Comparison of ENCODE assay signal across 13 cellular contexts in genomic region chr2:172430027-172430426, GRCh38. TPM values are rescaled to one million over a fixed set of nuclear protein-coding genes. Genes with fewer than 3 reads are reported as not detected.
DNase-seq lines count a peak whose midpoint lies in the region; ATAC-seq and TF ChIP-seq lines count a peak whose summit lies in the region.
"Had no signal": no experiment of that assay in that cellular context is flagged by ENCODE, and none has a peak within 500 bp of the region (broad histone marks: within the 10 kb centered on the region; RNA-seq: fewer than 3 reads in every experiment).

No MANE protein-coding gene starts in this region.

- H3K36me3 ChIP-seq in iPS-15b (ENCODE audit: control insufficient read depth, insufficient read depth, low read length) (no peaks in the 10 kb centered on the region), smooth muscle cell (ENCODE audit: low read depth) (no peaks in the 10 kb centered on the region)

- H3K9me3 ChIP-seq in iPS-15b (ENCODE audit: control insufficient read depth, insufficient read depth, low read length) (no peaks in the 10 kb centered on the region), smooth muscle cell (replicated peaks; ENCODE audit: low read depth) (no peaks in the 10 kb centered on the region)
- H3K9me3 ChIP-seq: testis had no signal

- DNase-seq in HFFc6, result no peak
- DNase-seq in smooth muscle cell (lab: John Stamatoyannopoulos, UW; ENCODE audit: unreplicated experiment), result no peak
- no peak for DNase-seq in Kasumi-1 (lab: John Stamatoyannopoulos, UW)
- no peak for DNase-seq in T-helper 2 cell treated with Interferon-gamma antibody and Interleukin-4, amounts not matched to agents 5 μg/mL and 100 μg/mL, for 36 hours (ENCODE audit: low spot score)
- DNase-seq: activated CD4-positive, CD25-positive, alpha-beta regulatory T cell; MM.1S; NCI-H446; SHP77 treated with DMSO at 0.1 percent for 48 hours; testis had no signal

- H3K4me1 ChIP-seq in iPS-15b (ENCODE audit: control insufficient read depth, insufficient read depth, low read length), result peaks cover 44% of the 10 kb centered on the region
- H3K4me1 ChIP-seq in smooth muscle cell (ENCODE audit: low read depth), result peaks cover 14% of the 10 kb centered on the region

- H3K4me3 Mint-ChIP-seq in HFFc6, result peak overlapping the region; percentile 89
- H3K4me3 Mint-ChIP-seq in activated T-helper 17 cell treated with anti-CD3 and anti-CD28 coated beads, Interleukin-2, amount 50 U/mL, for 72 hours, result peak overlapping the region; percentile 73
- H3K4me3 Mint-ChIP-seq in T-helper 2 cell treated with Interferon-gamma antibody and Interleukin-4, amounts not matched to agents 5 μg/mL and 100 μg/mL, for 36 hours, result no peak overlapping the region

- peaks cover 11% of the 10 kb centered on the region for H3K79me2 ChIP-seq in smooth muscle cell (ENCODE audit: low read depth)

- H3K27ac Mint-ChIP-seq in HFFc6, result no peak overlapping the region
- no peak overlapping the region for H3K27ac Mint-ChIP-seq in activated T-helper 17 cell treated with anti-CD3 and anti-CD28 coated beads, Interleukin-2, amount 50 U/mL, for 72 hours
- no peak overlapping the region for H3K27ac Mint-ChIP-seq in T-helper 2 cell treated with Interferon-gamma antibody and Interleukin-4, amounts not matched to agents 5 μg/mL and 100 μg/mL, for 36 hours
- H3K27ac Mint-ChIP-seq: activated T-helper 2 cell treated with anti-CD3 and anti-CD28 coated beads, Interferon-gamma antibody, Interleukin-2, Interleukin-4, amounts not matched to agents 10 μg/mL and 5 μg/mL and 100 μg/mL, durations not matched to agents 14 hours and 24 hours and 36 hours had no signal

- peaks cover 5% of the 10 kb centered on the region for H4K20me1 ChIP-seq in smooth muscle cell (ENCODE audit: low read depth)

- peaks cover 50% of the 10 kb centered on the region for H3K4me1 Mint-ChIP-seq in HFFc6 (ENCODE audit: low read depth)
- peaks cover 43% of the 10 kb centered on the region for H3K4me1 Mint-ChIP-seq in activated T-helper 17 cell treated with anti-CD3 and anti-CD28 coated beads, Interleukin-2, amount 50 U/mL, for 72 hours
- H3K4me1 Mint-ChIP-seq in T-helper 2 cell treated with Interferon-gamma antibody and Interleukin-4, amounts not matched to agents 5 μg/mL and 100 μg/mL, for 36 hours (ENCODE audit: low read depth), result peaks cover 31% of the 10 kb centered on the region

- H3K27me3 ChIP-seq in iPS-15b (ENCODE audit: control insufficient read depth, insufficient read depth, low read length) (peaks cover 4% of the 10 kb centered on the region), smooth muscle cell (ENCODE audit: low read depth) (peaks cover 59% of the 10 kb centered on the region)
- H3K27me3 ChIP-seq: testis had no signal

- H3K9ac ChIP-seq in iPS-15b (ENCODE audit: low read depth, low read length) (no peak overlapping the region), smooth muscle cell (ENCODE audit: low read depth) (peak overlapping the region; percentile 16)

- no peaks in the 10 kb centered on the region for H3F3A ChIP-seq in smooth muscle cell (ENCODE audit: low read depth)

- H3K4me2 ChIP-seq in smooth muscle cell, result peak overlapping the region; percentile 98

- 46% methylated on average over 1 of the region's 1 CpG for WGBS in smooth muscle cell (ENCODE audit: low lambda C conversion rate)

- peak overlapping the region; percentile 83 for H3K4me3 ChIP-seq in iPS-15b (ENCODE audit: low read depth, low read length)
- H3K4me3 ChIP-seq in smooth muscle cell, result peak overlapping the region; percentile 58

- peak overlapping the region; percentile 66 for H3K27ac ChIP-seq in smooth muscle cell (ENCODE audit: low read depth)

- H2AFZ ChIP-seq in smooth muscle cell (ENCODE audit: low read depth), result no peak overlapping the region

- ATAC-seq in activated T-helper 17 cell treated with anti-CD3 and anti-CD28 coated beads, Interleukin-2, amount 50 U/mL, for 72 hours (replicated peaks), result no peak
- ATAC-seq in GM19397 (IDR thresholded peaks at IDR 0.05; ENCODE audit: unreplicated experiment), result no peak

- no peaks in the 10 kb centered on the region for H3K9me3 Mint-ChIP-seq in HFFc6
- H3K9me3 Mint-ChIP-seq in activated T-helper 17 cell treated with anti-CD3 and anti-CD28 coated beads, Interleukin-2, amount 50 U/mL, for 72 hours, result no peaks in the 10 kb centered on the region
- H3K9me3 Mint-ChIP-seq in T-helper 2 cell treated with Interferon-gamma antibody and Interleukin-4, amounts not matched to agents 5 μg/mL and 100 μg/mL, for 36 hours, result no peaks in the 10 kb centered on the region
- H3K9me3 Mint-ChIP-seq: activated T-helper 2 cell treated with anti-CD3 and anti-CD28 coated beads, Interferon-gamma antibody, Interleukin-2, Interleukin-4, amounts not matched to agents 10 μg/mL and 5 μg/mL and 100 μg/mL, durations not matched to agents 14 hours and 24 hours and 36 hours had no signal

- H3K36me3 Mint-ChIP-seq in HFFc6 (ENCODE audit: low read depth), result peaks cover 5% of the 10 kb centered on the region; the same call in 1 of the 2 replicates
- H3K36me3 Mint-ChIP-seq in activated T-helper 17 cell treated with anti-CD3 and anti-CD28 coated beads, Interleukin-2, amount 50 U/mL, for 72 hours (ENCODE audit: low read depth), result no peaks in the 10 kb centered on the region
- H3K36me3 Mint-ChIP-seq in T-helper 2 cell treated with Interferon-gamma antibody and Interleukin-4, amounts not matched to agents 5 μg/mL and 100 μg/mL, for 36 hours (ENCODE audit: low read depth), result no peaks in the 10 kb centered on the region

- no peaks in the 10 kb centered on the region; the same call in none of the 2 replicates for H3K27me3 Mint-ChIP-seq in HFFc6 (ENCODE audit: insufficient read depth)
- no peaks in the 10 kb centered on the region for H3K27me3 Mint-ChIP-seq in activated T-helper 17 cell treated with anti-CD3 and anti-CD28 coated beads, Interleukin-2, amount 50 U/mL, for 72 hours
- peaks cover 82% of the 10 kb centered on the region for H3K27me3 Mint-ChIP-seq in T-helper 2 cell treated with Interferon-gamma antibody and Interleukin-4, amounts not matched to agents 5 μg/mL and 100 μg/mL, for 36 hours (ENCODE audit: low read depth)

- TF ChIP-seq CTCF in HFFc6 (IDR thresholded peaks at IDR 0.05), result no peak
- TF ChIP-seq CTCF in smooth muscle cell (IDR thresholded peaks at IDR 0.05; ENCODE audit: borderline replicate concordance, insufficient read depth, poor library complexity, severe bottlenecking), result no peak

RNA-seq across cellular contexts. Expression of gene ITGA6, which starts 2.6 kb away (rescaled TPM):
- 100 to 1,000 TPM; 143 to 270 (median 148) TPM for total RNA-seq in HFFc6 (2021; fragmentation: NEBNext Ultra II Directional; extraction: Animal tissue kit (Norgen Biotek cat#: 25700))
- total RNA-seq in activated T-helper 17 cell treated with anti-CD3 and anti-CD28 coated beads, Interleukin-2, amount 50 U/mL, for 72 hours, result 1 to 10 TPM; 2.2 to 4.9 TPM
- total RNA-seq in smooth muscle cell, result 188 and 198 TPM in 2 replicates
- 11.8 and 54.7 TPM in 2 replicates for polyA plus RNA-seq in smooth muscle cell

Comparison
In these comparisons a context has a peak if more than half of its experiments do, and no peak if none do; other contexts are left out.
1. RNA of gene ITGA6, which starts 2.6 kb away (total RNA-seq): 188 to 198 TPM in smooth muscle cell and 143 to 270 TPM in HFFc6; 2.2 to 4.9 TPM in activated T-helper 17 cell treated with anti-CD3 and anti-CD28 coated beads, Interleukin-2, amount 50 U/mL, for 72 hours; every median in the first group is over 10 times any median in the second.